10 cellular contexts compared by ENCODE assay signal in the genomic region with DNA sequence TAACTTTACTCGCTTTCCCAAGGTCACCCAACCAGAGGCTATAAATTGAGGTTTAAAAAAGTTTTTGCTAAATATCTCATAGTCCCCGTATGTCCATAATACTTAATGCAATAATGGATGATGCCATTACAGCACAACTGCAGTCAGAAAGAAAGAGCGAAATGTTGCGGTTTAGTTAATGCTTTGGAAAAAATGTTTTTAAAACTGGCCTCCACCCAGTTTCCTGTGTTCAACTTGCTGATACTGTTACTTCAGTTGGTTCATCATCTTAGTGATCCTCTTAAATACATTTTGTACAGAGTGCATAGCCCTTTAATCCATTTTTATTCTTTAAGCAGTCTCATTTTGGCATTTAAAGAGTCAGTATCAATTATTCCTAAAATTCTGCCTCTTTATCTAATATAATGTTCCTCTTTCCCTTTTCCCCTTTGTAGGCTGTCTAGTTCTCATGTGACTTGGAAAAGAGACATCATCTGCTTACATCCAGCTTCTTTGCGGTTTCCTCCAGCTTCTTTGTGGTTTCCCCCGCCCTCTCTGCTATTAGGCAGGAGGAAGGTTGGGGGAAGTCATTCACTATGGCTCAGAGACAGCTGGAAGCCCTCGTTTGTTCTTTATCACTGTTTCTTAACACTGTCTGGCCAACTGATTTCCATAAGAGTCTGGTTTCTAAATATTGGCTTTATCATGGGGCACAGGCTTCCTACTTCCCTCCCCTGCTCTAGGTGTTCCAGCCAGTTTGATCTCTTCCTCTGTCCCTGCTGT.
A peak's percentile ranks its signal among the peaks of the same experiment; 100 is the strongest.
DNase-seq lines count a peak whose midpoint lies in the region; ATAC-seq, FAIRE-seq and TF ChIP-seq lines count a peak whose summit lies in the region.
"Had no signal": no experiment of that assay in that cellular context is flagged by ENCODE, and none has a peak within 500 bp of the region (broad histone marks: within the 10 kb centered on the region; RNA-seq: fewer than 3 reads in every experiment).

No MANE protein-coding gene starts in this region.

- peak; percentile 96 for DNase-seq in MV-4-11 (lab: John Stamatoyannopoulos, UW)
- peak; percentile 34 for DNase-seq in bronchial epithelial cell (ENCODE audit: low read depth)
- DNase-seq in mesothelial cell of epicardium (ENCODE audit: low spot score in 2 of 2, unreplicated experiment in 2 of 2) = no peak
- no peak for DNase-seq in NCI-H748 treated with DMSO at 0.1 percent for 48 hours (lab: John Stamatoyannopoulos, UW)
- DNase-seq in activated CD4-positive, alpha-beta T cell treated with anti-CD3 and anti-CD28 coated beads, Interleukin-2, amount 50 U/mL, for 4 hours = no peak
- DNase-seq: effector CD4-positive, alpha-beta T cell had no signal

- FAIRE-seq in bronchial epithelial cell (lab: Jason Lieb, UNC) = no peak

- no peaks in the 10 kb centered on the region for H4K20me1 ChIP-seq in BLaER1

- H3K27me3 Mint-ChIP-seq in mesothelial cell of epicardium (ENCODE audit: low read depth) = no peaks in the 10 kb centered on the region

- TF ChIP-seq CTCF in bronchial epithelial cell (IDR thresholded peaks at IDR 0.05; ENCODE audit: insufficient read depth, low read length, severe bottlenecking) (no peak), mesothelial cell of epicardium (IDR thresholded peaks at IDR 0.05; ENCODE audit: unreplicated experiment) (no peak)

- no peak overlapping the region for H3K27ac ChIP-seq in BLaER1

- H3K4me1 Mint-ChIP-seq in mesothelial cell of epicardium = peaks cover 30% of the 10 kb centered on the region

- peaks cover 22% of the 10 kb centered on the region for H3K4me1 ChIP-seq in BLaER1

- H3K27me3 ChIP-seq in BLaER1 (no peaks in the 10 kb centered on the region), bronchial epithelial cell (ENCODE audit: control insufficient read depth, insufficient read depth, low read length) (no peaks in the 10 kb centered on the region)

- H3K9ac ChIP-seq in BLaER1 = no peak overlapping the region

- H3K36me3 ChIP-seq in BLaER1 = no peaks in the 10 kb centered on the region
- no peaks in the 10 kb centered on the region for H3K36me3 ChIP-seq in bronchial epithelial cell (ENCODE audit: control insufficient read depth, insufficient read depth, low read length)

- H3K4me3 ChIP-seq in BLaER1 (no peak overlapping the region), bronchial epithelial cell (ENCODE audit: low read depth, low read length) (no peak overlapping the region)
- H3K4me3 ChIP-seq: skin epidermis had no signal

- no peaks in the 10 kb centered on the region for H3K36me3 Mint-ChIP-seq in mesothelial cell of epicardium

- H3K27ac Mint-ChIP-seq in mesothelial cell of epicardium = peak overlapping the region; percentile 11

- H3K4me2 ChIP-seq in BLaER1 = peak overlapping the region; percentile 53

- H3K9me3 Mint-ChIP-seq in mesothelial cell of epicardium = peaks cover 11% of the 10 kb centered on the region

- ATAC-seq in HG03097 (IDR thresholded peaks at IDR 0.05; ENCODE audit: low FRiP score, unreplicated experiment) = no peak
- no peak for ATAC-seq in GM18511 (IDR thresholded peaks at IDR 0.05; ENCODE audit: unreplicated experiment)

- no peak overlapping the region for H3K4me3 Mint-ChIP-seq in mesothelial cell of epicardium

- H3K9me3 ChIP-seq in BLaER1 = no peaks in the 10 kb centered on the region

Comparison
In these comparisons a context has a peak if more than half of its experiments do, and no peak if none do; other contexts are left out.
1. DNase-seq: peak in MV-4-11 (single experiment) and bronchial epithelial cell (single experiment); none in mesothelial cell of epicardium (0 of 2), NCI-H748 treated with DMSO at 0.1 percent for 48 hours (single experiment) and activated CD4-positive, alpha-beta T cell treated with anti-CD3 and anti-CD28 coated beads, Interleukin-2, amount 50 U/mL, for 4 hours (0 of 2).